1 cellular context compared by ENCODE assay signal in genomic region chr17:40417609-40418427, GRCh38.
TF ChIP-seq lines count a peak whose summit lies in the region.

Gene TOP2A, minus strand, starts transcription at chr17:40417896. Its CDS starts 105 bp downstream, at chr17:40417791.

TF ChIP-seq in K562, 482 proteins besides CTCF, POLR2A, EP300 and RAD21 (continued from another document and continues in another):
- TF ChIP-seq, protein P1, sequence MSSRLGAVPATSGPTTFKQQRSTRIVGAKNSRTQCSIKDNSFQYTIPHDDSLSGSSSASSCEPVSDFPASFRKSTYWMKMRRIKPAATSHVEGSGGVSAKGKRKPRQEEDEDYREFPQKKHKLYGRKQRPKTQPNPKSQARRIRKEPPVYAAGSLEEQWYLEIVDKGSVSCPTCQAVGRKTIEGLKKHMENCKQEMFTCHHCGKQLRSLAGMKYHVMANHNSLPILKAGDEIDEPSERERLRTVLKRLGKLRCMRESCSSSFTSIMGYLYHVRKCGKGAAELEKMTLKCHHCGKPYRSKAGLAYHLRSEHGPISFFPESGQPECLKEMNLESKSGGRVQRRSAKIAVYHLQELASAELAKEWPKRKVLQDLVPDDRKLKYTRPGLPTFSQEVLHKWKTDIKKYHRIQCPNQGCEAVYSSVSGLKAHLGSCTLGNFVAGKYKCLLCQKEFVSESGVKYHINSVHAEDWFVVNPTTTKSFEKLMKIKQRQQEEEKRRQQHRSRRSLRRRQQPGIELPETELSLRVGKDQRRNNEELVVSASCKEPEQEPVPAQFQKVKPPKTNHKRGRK (tag; IDR thresholded peaks at IDR 0.05), result no peak
- TF ChIP-seq, protein P2, sequence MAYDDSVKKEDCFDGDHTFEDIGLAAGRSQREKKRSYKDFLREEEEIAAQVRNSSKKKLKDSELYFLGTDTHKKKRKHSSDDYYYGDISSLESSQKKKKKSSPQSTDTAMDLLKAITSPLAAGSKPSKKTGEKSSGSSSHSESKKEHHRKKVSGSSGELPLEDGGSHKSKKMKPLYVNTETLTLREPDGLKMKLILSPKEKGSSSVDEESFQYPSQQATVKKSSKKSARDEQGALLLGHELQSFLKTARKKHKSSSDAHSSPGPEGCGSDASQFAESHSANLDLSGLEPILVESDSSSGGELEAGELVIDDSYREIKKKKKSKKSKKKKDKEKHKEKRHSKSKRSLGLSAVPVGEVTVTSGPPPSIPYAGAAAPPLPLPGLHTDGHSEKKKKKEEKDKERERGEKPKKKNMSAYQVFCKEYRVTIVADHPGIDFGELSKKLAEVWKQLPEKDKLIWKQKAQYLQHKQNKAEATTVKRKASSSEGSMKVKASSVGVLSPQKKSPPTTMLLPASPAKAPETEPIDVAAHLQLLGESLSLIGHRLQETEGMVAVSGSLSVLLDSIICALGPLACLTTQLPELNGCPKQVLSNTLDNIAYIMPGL (CRISPR knock-in tag; IDR thresholded peaks at IDR 0.05), result no peak
- TF ChIP-seq TFAP4 (CRISPR knock-in tag; IDR thresholded peaks at IDR 0.05; ENCODE audit: borderline replicate concordance), result 0 out of 2 replicates have a peak, but pooled peaks have one; percentile 10
- 0 out of 2 replicates have a peak, but pooled peaks have one; percentile 49 for TF ChIP-seq ZNF12 (CRISPR knock-in tag; IDR thresholded peaks at IDR 0.05)
- peak; percentile 54 for TF ChIP-seq BRD9 (IDR thresholded peaks at IDR 0.05; ENCODE audit: low read depth, partially characterized antibody)
- TF ChIP-seq, protein P3, sequence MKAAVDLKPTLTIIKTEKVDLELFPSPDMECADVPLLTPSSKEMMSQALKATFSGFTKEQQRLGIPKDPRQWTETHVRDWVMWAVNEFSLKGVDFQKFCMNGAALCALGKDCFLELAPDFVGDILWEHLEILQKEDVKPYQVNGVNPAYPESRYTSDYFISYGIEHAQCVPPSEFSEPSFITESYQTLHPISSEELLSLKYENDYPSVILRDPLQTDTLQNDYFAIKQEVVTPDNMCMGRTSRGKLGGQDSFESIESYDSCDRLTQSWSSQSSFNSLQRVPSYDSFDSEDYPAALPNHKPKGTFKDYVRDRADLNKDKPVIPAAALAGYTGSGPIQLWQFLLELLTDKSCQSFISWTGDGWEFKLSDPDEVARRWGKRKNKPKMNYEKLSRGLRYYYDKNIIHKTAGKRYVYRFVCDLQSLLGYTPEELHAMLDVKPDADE (conservative IDR thresholded peaks at IDR 0.05; ENCODE audit: control insufficient read depth, low read depth, low read length), result 0 out of 2 replicates have a peak, but pooled peaks have one; percentile 6
- TF ChIP-seq, protein P4, sequence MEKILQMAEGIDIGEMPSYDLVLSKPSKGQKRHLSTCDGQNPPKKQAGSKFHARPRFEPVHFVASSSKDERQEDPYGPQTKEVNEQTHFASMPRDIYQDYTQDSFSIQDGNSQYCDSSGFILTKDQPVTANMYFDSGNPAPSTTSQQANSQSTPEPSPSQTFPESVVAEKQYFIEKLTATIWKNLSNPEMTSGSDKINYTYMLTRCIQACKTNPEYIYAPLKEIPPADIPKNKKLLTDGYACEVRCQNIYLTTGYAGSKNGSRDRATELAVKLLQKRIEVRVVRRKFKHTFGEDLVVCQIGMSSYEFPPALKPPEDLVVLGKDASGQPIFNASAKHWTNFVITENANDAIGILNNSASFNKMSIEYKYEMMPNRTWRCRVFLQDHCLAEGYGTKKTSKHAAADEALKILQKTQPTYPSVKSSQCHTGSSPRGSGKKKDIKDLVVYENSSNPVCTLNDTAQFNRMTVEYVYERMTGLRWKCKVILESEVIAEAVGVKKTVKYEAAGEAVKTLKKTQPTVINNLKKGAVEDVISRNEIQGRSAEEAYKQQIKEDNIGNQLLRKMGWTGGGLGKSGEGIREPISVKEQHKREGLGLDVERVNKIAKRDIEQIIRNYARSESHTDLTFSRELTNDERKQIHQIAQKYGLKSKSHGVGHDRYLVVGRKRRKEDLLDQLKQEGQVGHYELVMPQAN (IDR thresholded peaks at IDR 0.05; ENCODE audit: borderline replicate concordance), result peak; percentile 82; the same call in 1 of the 2 replicates
- peak; percentile 62 for TF ChIP-seq TAF1 (IDR thresholded peaks at IDR 0.05; ENCODE audit: control insufficient read depth, extremely low read depth, insufficient read depth, low read length, severe bottlenecking)
- TF ChIP-seq CBX8 (IDR thresholded peaks at IDR 0.05; ENCODE audit: borderline replicate concordance, extremely low read depth, low read depth, low read length, poor library complexity, severe bottlenecking), result no peak
- 0 out of 2 replicates have a peak, but pooled peaks have one; percentile 60 for TF ChIP-seq LCOR (CRISPR knock-in tag; IDR thresholded peaks at IDR 0.05)
- TF ChIP-seq SMARCA5 (IDR thresholded peaks at IDR 0.05), result no peak; the same call in 1 of the 2 replicates
- TF ChIP-seq RBBP5 (IDR thresholded peaks at IDR 0.05; ENCODE audit: borderline replicate concordance, insufficient read depth, low read length, poor library complexity, severe bottlenecking), result peak; percentile 88
- no peak for TF ChIP-seq RBM34 (IDR thresholded peaks at IDR 0.05; ENCODE audit: borderline replicate concordance, insufficient read depth, low read length)
- 0 out of 4 replicates have a peak, but pooled peaks of 1 of the 2 experiments have one; percentile 17 for TF ChIP-seq ZMIZ1 (IDR thresholded peaks at IDR 0.05; ENCODE audit: low read depth in 2 of 2, low read length in 2 of 2)
- peak; percentile 10; the same call in 1 of the 2 replicates for TF ChIP-seq RNF2 (IDR thresholded peaks at IDR 0.05)
- TF ChIP-seq, protein P5, sequence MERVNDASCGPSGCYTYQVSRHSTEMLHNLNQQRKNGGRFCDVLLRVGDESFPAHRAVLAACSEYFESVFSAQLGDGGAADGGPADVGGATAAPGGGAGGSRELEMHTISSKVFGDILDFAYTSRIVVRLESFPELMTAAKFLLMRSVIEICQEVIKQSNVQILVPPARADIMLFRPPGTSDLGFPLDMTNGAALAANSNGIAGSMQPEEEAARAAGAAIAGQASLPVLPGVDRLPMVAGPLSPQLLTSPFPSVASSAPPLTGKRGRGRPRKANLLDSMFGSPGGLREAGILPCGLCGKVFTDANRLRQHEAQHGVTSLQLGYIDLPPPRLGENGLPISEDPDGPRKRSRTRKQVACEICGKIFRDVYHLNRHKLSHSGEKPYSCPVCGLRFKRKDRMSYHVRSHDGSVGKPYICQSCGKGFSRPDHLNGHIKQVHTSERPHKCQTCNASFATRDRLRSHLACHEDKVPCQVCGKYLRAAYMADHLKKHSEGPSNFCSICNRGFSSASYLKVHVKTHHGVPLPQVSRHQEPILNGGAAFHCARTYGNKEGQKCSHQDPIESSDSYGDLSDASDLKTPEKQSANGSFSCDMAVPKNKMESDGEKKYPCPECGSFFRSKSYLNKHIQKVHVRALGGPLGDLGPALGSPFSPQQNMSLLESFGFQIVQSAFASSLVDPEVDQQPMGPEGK (CRISPR knock-in tag; IDR thresholded peaks at IDR 0.05; ENCODE audit: borderline replicate concordance), result no peak
- TF ChIP-seq CREB1 (IDR thresholded peaks at IDR 0.05), result peak; percentile 73
- TF ChIP-seq CREB1 (CRISPR knock-in tag; IDR thresholded peaks at IDR 0.05), result peak; percentile 79
- TF ChIP-seq SMARCB1 (IDR thresholded peaks at IDR 0.05; ENCODE audit: insufficient read length, low read depth), result no peak
- TF ChIP-seq PML (IDR thresholded peaks at IDR 0.05; ENCODE audit: low read length), result peak; percentile 62
- no peak for TF ChIP-seq CBX2 (IDR thresholded peaks at IDR 0.05; ENCODE audit: insufficient read depth, low read length, poor library complexity, severe bottlenecking)
- peak; percentile 26 for TF ChIP-seq BHLHE40 (IDR thresholded peaks at IDR 0.05; ENCODE audit: low read length)
- TF ChIP-seq NFRKB (IDR thresholded peaks at IDR 0.05; ENCODE audit: low read depth), result peak; percentile 31; the same call in 1 of the 2 replicates
- TF ChIP-seq ZNF23 (CRISPR knock-in tag; IDR thresholded peaks at IDR 0.05), result no peak
- no peak for TF ChIP-seq NELFE (IDR thresholded peaks at IDR 0.05; ENCODE audit: insufficient read depth, insufficient read length)
- TF ChIP-seq CTBP1 (IDR thresholded peaks at IDR 0.05; ENCODE audit: borderline replicate concordance), result peak; percentile 47; the same call in 1 of the 2 replicates
- TF ChIP-seq L3MBTL2 (IDR thresholded peaks at IDR 0.05), result peak; percentile 87
- TF ChIP-seq TAF9B (IDR thresholded peaks at IDR 0.05; ENCODE audit: partially characterized antibody), result peak; percentile 73
- peak; percentile 41; the same call in 1 of the 2 replicates for TF ChIP-seq CBX1 (IDR thresholded peaks at IDR 0.05; ENCODE audit: low read depth)
- peak; percentile 27; the same call in 1 of the 2 replicates for TF ChIP-seq NBN (IDR thresholded peaks at IDR 0.05; ENCODE audit: low read depth)
- TF ChIP-seq ETV5 (CRISPR knock-in tag; IDR thresholded peaks at IDR 0.05; ENCODE audit: low read depth), result no peak
- TF ChIP-seq RFX7 (CRISPR knock-in tag; IDR thresholded peaks at IDR 0.05), result no peak
- TF ChIP-seq ESRRB (CRISPR knock-in tag; IDR thresholded peaks at IDR 0.05; ENCODE audit: borderline replicate concordance), result no peak
- no peak for TF ChIP-seq ARID2 (IDR thresholded peaks at IDR 0.05)
- no peak for TF ChIP-seq SIX5 (IDR thresholded peaks at IDR 0.05; ENCODE audit: borderline replicate concordance in 1 of 2, insufficient read depth in 1 of 2, low read depth in 1 of 2, low read length in 2 of 2)
- TF ChIP-seq, protein P6, sequence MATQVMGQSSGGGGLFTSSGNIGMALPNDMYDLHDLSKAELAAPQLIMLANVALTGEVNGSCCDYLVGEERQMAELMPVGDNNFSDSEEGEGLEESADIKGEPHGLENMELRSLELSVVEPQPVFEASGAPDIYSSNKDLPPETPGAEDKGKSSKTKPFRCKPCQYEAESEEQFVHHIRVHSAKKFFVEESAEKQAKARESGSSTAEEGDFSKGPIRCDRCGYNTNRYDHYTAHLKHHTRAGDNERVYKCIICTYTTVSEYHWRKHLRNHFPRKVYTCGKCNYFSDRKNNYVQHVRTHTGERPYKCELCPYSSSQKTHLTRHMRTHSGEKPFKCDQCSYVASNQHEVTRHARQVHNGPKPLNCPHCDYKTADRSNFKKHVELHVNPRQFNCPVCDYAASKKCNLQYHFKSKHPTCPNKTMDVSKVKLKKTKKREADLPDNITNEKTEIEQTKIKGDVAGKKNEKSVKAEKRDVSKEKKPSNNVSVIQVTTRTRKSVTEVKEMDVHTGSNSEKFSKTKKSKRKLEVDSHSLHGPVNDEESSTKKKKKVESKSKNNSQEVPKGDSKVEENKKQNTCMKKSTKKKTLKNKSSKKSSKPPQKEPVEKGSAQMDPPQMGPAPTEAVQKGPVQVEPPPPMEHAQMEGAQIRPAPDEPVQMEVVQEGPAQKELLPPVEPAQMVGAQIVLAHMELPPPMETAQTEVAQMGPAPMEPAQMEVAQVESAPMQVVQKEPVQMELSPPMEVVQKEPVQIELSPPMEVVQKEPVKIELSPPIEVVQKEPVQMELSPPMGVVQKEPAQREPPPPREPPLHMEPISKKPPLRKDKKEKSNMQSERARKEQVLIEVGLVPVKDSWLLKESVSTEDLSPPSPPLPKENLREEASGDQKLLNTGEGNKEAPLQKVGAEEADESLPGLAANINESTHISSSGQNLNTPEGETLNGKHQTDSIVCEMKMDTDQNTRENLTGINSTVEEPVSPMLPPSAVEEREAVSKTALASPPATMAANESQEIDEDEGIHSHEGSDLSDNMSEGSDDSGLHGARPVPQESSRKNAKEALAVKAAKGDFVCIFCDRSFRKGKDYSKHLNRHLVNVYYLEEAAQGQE (CRISPR knock-in tag; IDR thresholded peaks at IDR 0.05; ENCODE audit: low read depth), result 0 out of 2 replicates have a peak, but pooled peaks have one; percentile 26
- no peak for TF ChIP-seq ATF1 (CRISPR knock-in tag; IDR thresholded peaks at IDR 0.05)
- peak; percentile 89 for TF ChIP-seq ATF1 (tag; IDR thresholded peaks at IDR 0.05)
- peak in 1 of 2 experiments; percentile 28; a peak in 3 of 4 replicates for TF ChIP-seq NRF1 (conservative IDR thresholded peaks at IDR 0.05 in 1 of 2, IDR thresholded peaks at IDR 0.05 in 1 of 2)
- TF ChIP-seq ELF1 (tag; IDR thresholded peaks at IDR 0.05), result 0 out of 2 replicates have a peak, but pooled peaks have one; percentile 35
- TF ChIP-seq TFAM (CRISPR knock-in tag; conservative IDR thresholded peaks at IDR 0.05), result no peak
- TF ChIP-seq CGGBP1 (CRISPR knock-in tag; IDR thresholded peaks at IDR 0.05), result 0 out of 2 replicates have a peak, but pooled peaks have one; percentile 41
- peak in 1 of 2 experiments; percentile 21; a peak in 1 of 4 replicates for TF ChIP-seq SRF (CRISPR knock-in tag; IDR thresholded peaks at IDR 0.05)
- TF ChIP-seq, protein P7, sequence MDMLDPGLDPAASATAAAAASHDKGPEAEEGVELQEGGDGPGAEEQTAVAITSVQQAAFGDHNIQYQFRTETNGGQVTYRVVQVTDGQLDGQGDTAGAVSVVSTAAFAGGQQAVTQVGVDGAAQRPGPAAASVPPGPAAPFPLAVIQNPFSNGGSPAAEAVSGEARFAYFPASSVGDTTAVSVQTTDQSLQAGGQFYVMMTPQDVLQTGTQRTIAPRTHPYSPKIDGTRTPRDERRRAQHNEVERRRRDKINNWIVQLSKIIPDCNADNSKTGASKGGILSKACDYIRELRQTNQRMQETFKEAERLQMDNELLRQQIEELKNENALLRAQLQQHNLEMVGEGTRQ (CRISPR knock-in tag; IDR thresholded peaks at IDR 0.05), result no peak
- peak; percentile 45; the same call in 1 of the 2 replicates for TF ChIP-seq SAFB (IDR thresholded peaks at IDR 0.05; ENCODE audit: borderline replicate concordance, low read depth, low read length)
